ENCODE assay signal across 16 cellular contexts in genomic region chr17:32276217-32276616, GRCh38. TPM values are rescaled to one million over a fixed set of nuclear protein-coding genes. Genes with fewer than 3 reads are reported as not detected.
DNase-seq lines count a peak whose midpoint lies in the region; ATAC-seq and TF ChIP-seq lines count a peak whose summit lies in the region.
"Had no signal": no experiment of that assay in that cellular context is flagged by ENCODE, and none has a peak within 500 bp of the region (broad histone marks: within the 10 kb centered on the region; RNA-seq: fewer than 3 reads in every experiment).

No MANE protein-coding gene starts in this region.

- no peak overlapping the region for H3K27ac Mint-ChIP-seq in GM23338
- H3K27ac Mint-ChIP-seq: activated CD4-positive, alpha-beta memory T cell treated with anti-CD3 and anti-CD28 coated beads for 36 hours; activated T-helper 17 cell treated with anti-CD3 and anti-CD28 coated beads, Interleukin-2, amount 50 U/mL, for 72 hours had no signal

- H3K27ac ChIP-seq in BLaER1 treated with 17β-estradiol and CSF1 and Interleukin-3, amounts not matched to agents 10 nM and 100 nM: peak overlapping the region in 9 of 11 experiments; percentile 50 to 75 (median 69); a peak in 14 of 22 replicates
- no peak overlapping the region for H3K27ac ChIP-seq in GM23338 (ENCODE audit: low read depth)
- H3K27ac ChIP-seq: spleen had no signal

- no peaks in the 10 kb centered on the region for H3K9me3 Mint-ChIP-seq in GM23338
- H3K9me3 Mint-ChIP-seq: activated CD4-positive, alpha-beta memory T cell treated with anti-CD3 and anti-CD28 coated beads for 36 hours; activated T-helper 17 cell treated with anti-CD3 and anti-CD28 coated beads, Interleukin-2, amount 50 U/mL, for 72 hours had no signal

- peaks cover 23% of the 10 kb centered on the region for H3F3A ChIP-seq in GM23338 (replicated peaks; ENCODE audit: low read depth)

- H3K9me3 ChIP-seq in BLaER1 treated with 17β-estradiol and CSF1 and Interleukin-3, amounts not matched to agents 10 nM and 100 nM (replicated peaks in 1 of 11): no peaks in the 10 kb centered on the region
- H3K9me3 ChIP-seq: mucosa of descending colon, spleen had no signal

- H2AFZ ChIP-seq in GM23338: no peak overlapping the region

- TF ChIP-seq CTCF in GM23338 (conservative IDR thresholded peaks at IDR 0.05; ENCODE audit: low read depth in 2 of 2): no peak

- no peaks in the 10 kb centered on the region for H3K9me2 ChIP-seq in GM23338 (ENCODE audit: insufficient read depth)

- peaks cover 0 to 33% (median 0%) of the 10 kb centered on the region in 11 experiments; a peak in 7 of 22 replicates for H4K20me1 ChIP-seq in BLaER1 treated with 17β-estradiol and CSF1 and Interleukin-3, amounts not matched to agents 10 nM and 100 nM
- H4K20me1 ChIP-seq in GM23338 (replicated peaks; ENCODE audit: insufficient read depth): 0 out of 2 replicates have a peak, but pooled peaks cover 9% of the 10 kb centered on the region

- peaks cover 69% of the 10 kb centered on the region for H3K4me1 Mint-ChIP-seq in GM23338
- H3K4me1 Mint-ChIP-seq: activated T-helper 17 cell treated with anti-CD3 and anti-CD28 coated beads, Interleukin-2, amount 50 U/mL, for 72 hours had no signal

- no peaks in the 10 kb centered on the region for H3K36me3 ChIP-seq in BLaER1 treated with 17β-estradiol and CSF1 and Interleukin-3, amounts not matched to agents 10 nM and 100 nM
- H3K36me3 ChIP-seq in GM23338 (ENCODE audit: insufficient read depth): no peaks in the 10 kb centered on the region
- H3K36me3 ChIP-seq: spleen had no signal

- H3K4me3 ChIP-seq in BLaER1 treated with 17β-estradiol and CSF1 and Interleukin-3, amounts not matched to agents 10 nM and 100 nM: no peak overlapping the region
- no peak overlapping the region for H3K4me3 ChIP-seq in GM23338
- H3K4me3 ChIP-seq: mucosa of descending colon, spleen had no signal

- H3K36me3 Mint-ChIP-seq in GM23338 (ENCODE audit: low read depth): no peaks in the 10 kb centered on the region
- H3K36me3 Mint-ChIP-seq: activated CD4-positive, alpha-beta memory T cell treated with anti-CD3 and anti-CD28 coated beads for 36 hours had no signal

- H3K79me2 ChIP-seq in GM23338 (replicated peaks; ENCODE audit: insufficient read depth): no peaks in the 10 kb centered on the region

- DNase-seq in GM23338 (ENCODE audit: low spot score) (peak; percentile 47), NOMO-1 treated with DMSO at 0.1 percent for 48 hours (lab: John Stamatoyannopoulos, UW; ENCODE audit: unreplicated experiment) (peak; percentile 93), islet precursor cell (peak; percentile 78), mucosa of gallbladder (ENCODE audit: low spot score) (no peak), DMS53 treated with DMSO at 0.1 percent for 48 hours (lab: John Stamatoyannopoulos, UW; ENCODE audit: unreplicated experiment) (no peak)
- DNase-seq: activated CD4-positive, alpha-beta memory T cell treated with anti-CD3 and anti-CD28 coated beads for 36 hours; head of caudate nucleus; kidney glomerular epithelial cell; mucosa of descending colon; NCI-H1930; posterior cingulate gyrus; spleen had no signal

- H3K27me3 Mint-ChIP-seq in GM23338 (ENCODE audit: insufficient read depth, low read depth, poor library complexity): peaks cover 31% of the 10 kb centered on the region

- peak overlapping the region; percentile 5; the same call in 2 of the 3 replicates for H3K4me3 Mint-ChIP-seq in GM23338
- H3K4me3 Mint-ChIP-seq: activated CD4-positive, alpha-beta memory T cell treated with anti-CD3 and anti-CD28 coated beads for 36 hours; activated T-helper 17 cell treated with anti-CD3 and anti-CD28 coated beads, Interleukin-2, amount 50 U/mL, for 72 hours had no signal

- ATAC-seq in GM23338 (peak; percentile 8), SK-N-SH treated with all-trans-retinoic acid at 6 μM for 48 hours (no peak), HG03457 (IDR thresholded peaks at IDR 0.05; ENCODE audit: unreplicated experiment) (no peak)
- ATAC-seq: activated T-helper 17 cell treated with anti-CD3 and anti-CD28 coated beads, Interleukin-2, amount 50 U/mL, for 72 hours; mucosa of descending colon had no signal

- peak overlapping the region; percentile 76 to 98 (median 87) for H3K4me2 ChIP-seq in BLaER1 treated with 17β-estradiol and CSF1 and Interleukin-3, amounts not matched to agents 10 nM and 100 nM
- peak overlapping the region; percentile 64; the same call in 1 of the 2 replicates for H3K4me2 ChIP-seq in GM23338

- peaks cover 0 to 13% (median 1%) of the 10 kb centered on the region in 11 experiments; a peak in 5 of 22 replicates for H3K27me3 ChIP-seq in BLaER1 treated with 17β-estradiol and CSF1 and Interleukin-3, amounts not matched to agents 10 nM and 100 nM
- no peaks in the 10 kb centered on the region for H3K27me3 ChIP-seq in GM23338 (ENCODE audit: insufficient read depth)

- peak overlapping the region in 6 of 11 experiments; percentile 20 to 57 (median 46); a peak in 9 of 22 replicates for H3K9ac ChIP-seq in BLaER1 treated with 17β-estradiol and CSF1 and Interleukin-3, amounts not matched to agents 10 nM and 100 nM

- peaks cover 24 to 45% (median 36%) of the 10 kb centered on the region in 10 experiments for H3K4me1 ChIP-seq in BLaER1 treated with 17β-estradiol and CSF1 and Interleukin-3, amounts not matched to agents 10 nM and 100 nM
- peaks cover 69% of the 10 kb centered on the region for H3K4me1 ChIP-seq in GM23338 (ENCODE audit: insufficient read depth)

TF ChIP-seq in GM23338, 12 proteins besides CTCF, POLR2A, EP300 and RAD21:
- TF ChIP-seq ETS1 (IDR thresholded peaks at IDR 0.05): no peak
- no peak for TF ChIP-seq POLR2AphosphoS5 (IDR thresholded peaks at IDR 0.05; ENCODE audit: low read depth)
- no peak for TF ChIP-seq NANOG (IDR thresholded peaks at IDR 0.05; ENCODE audit: borderline replicate concordance)
- TF ChIP-seq JUNB (IDR thresholded peaks at IDR 0.05; ENCODE audit: unreplicated experiment): no peak
- TF ChIP-seq CREB1 (CRISPR knock-in tag; IDR thresholded peaks at IDR 0.05; ENCODE audit: low read depth): no peak
- TF ChIP-seq EZH2phosphoT487 (IDR thresholded peaks at IDR 0.05; ENCODE audit: unreplicated experiment): no peak
TF ChIP-seq in GM23338: peak in this region for 0.

TF ChIP-seq in SK-N-SH treated with all-trans-retinoic acid at 6 μM for 48 hours, 23 proteins besides CTCF, POLR2A, EP300 and RAD21:
- TF ChIP-seq RARB (CRISPR knock-in tag; IDR thresholded peaks at IDR 0.05): no peak
TF ChIP-seq in SK-N-SH treated with all-trans-retinoic acid at 6 μM for 48 hours: peak in this region for 0.

RNA-seq across cellular contexts. Expression of gene RHBDL3, which starts 10.6 kb away (rescaled TPM):
- 8.1 and 12.3 TPM in 2 replicates for total RNA-seq in GM23338 (2014; rRNA removed; shearing (Covaris generic))
- 2.0 and 2.3 TPM in 2 replicates for polyA plus RNA-seq in GM23338 (2016; fragmentation: Nextera tagmentation; extraction: Ambion mirVana)
- 0.40 TPM for total RNA-seq in mucosa of gallbladder

Comparison
In these comparisons a context has a peak if more than half of its experiments do, and no peak if none do; other contexts are left out.
1. DNase-seq: peak in GM23338 (single experiment), NOMO-1 treated with DMSO at 0.1 percent for 48 hours (single experiment) and islet precursor cell (single experiment); none in mucosa of gallbladder (single experiment) and DMS53 treated with DMSO at 0.1 percent for 48 hours (single experiment).